ENCODE assay signal across 1 cellular context in the genomic region with DNA sequence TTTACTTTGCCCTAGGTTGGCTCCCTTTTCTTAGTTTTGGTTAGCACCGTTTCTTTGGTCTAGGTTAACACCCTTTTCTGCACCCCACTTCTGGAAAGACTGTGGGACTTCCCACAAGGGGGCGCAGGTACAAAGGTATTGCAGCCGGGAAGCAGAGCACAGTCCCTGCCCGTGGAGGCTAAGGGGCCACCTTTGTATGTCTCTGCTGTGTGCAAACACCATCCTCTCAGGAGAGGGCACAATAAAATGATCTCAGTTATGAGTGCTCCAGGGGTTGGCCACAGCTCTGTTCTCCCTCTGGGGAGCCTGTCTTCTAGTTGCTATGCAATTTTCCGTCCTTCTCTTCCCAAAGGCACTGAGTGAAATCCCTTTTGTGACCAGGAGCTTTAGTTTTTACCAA.
TF ChIP-seq lines count a peak whose summit lies in the region.

No MANE protein-coding gene starts in this region.

TF ChIP-seq in HepG2, 621 proteins besides CTCF, POLR2A, EP300 and RAD21 (continued from another document):
- TF ChIP-seq SMC3 (IDR thresholded peaks at IDR 0.05; ENCODE audit: low read length) (peak; percentile 97), SP5 (CRISPR knock-in tag; IDR thresholded peaks at IDR 0.05; ENCODE audit: borderline replicate concordance, low read depth) (no peak), HNRNPH1 (optimal IDR thresholded peaks at IDR 0.05; ENCODE audit: low read depth, low read length) (peak; percentile 67), MAFF (IDR thresholded peaks at IDR 0.05; ENCODE audit: low read depth, low read length) (no peak), GZF1 (CRISPR knock-in tag; IDR thresholded peaks at IDR 0.05) (no peak), ZBTB2 (CRISPR knock-in tag; IDR thresholded peaks at IDR 0.05; ENCODE audit: low read depth) (no peak), SIX4 (CRISPR knock-in tag; IDR thresholded peaks at IDR 0.05) (no peak), ZNF614 (CRISPR knock-in tag; IDR thresholded peaks at IDR 0.05; ENCODE audit: borderline replicate concordance) (0 out of 2 replicates have a peak, but pooled peaks have one; percentile 20), ZNF331 (CRISPR knock-in tag; IDR thresholded peaks at IDR 0.05) (peak; percentile 75), FOXK1 (CRISPR knock-in tag; IDR thresholded peaks at IDR 0.05; ENCODE audit: borderline replicate concordance, low read depth) (0 out of 2 replicates have a peak, but pooled peaks have one; percentile 16), KDM5B (CRISPR knock-in tag; IDR thresholded peaks at IDR 0.05; ENCODE audit: borderline replicate concordance) (peak; percentile 45; the same call in 1 of the 2 replicates), ZNF597 (CRISPR knock-in tag; IDR thresholded peaks at IDR 0.05) (no peak), TBX2 (CRISPR knock-in tag; IDR thresholded peaks at IDR 0.05; ENCODE audit: borderline replicate concordance) (peak; percentile 14; the same call in 1 of the 2 replicates), ZNF232 (CRISPR knock-in tag; IDR thresholded peaks at IDR 0.05; ENCODE audit: borderline replicate concordance) (0 out of 2 replicates have a peak, but pooled peaks have one; percentile 40), STAG1 (CRISPR knock-in tag; IDR thresholded peaks at IDR 0.05) (peak; percentile 90), FOXA3 (CRISPR knock-in tag; IDR thresholded peaks at IDR 0.05) (0 out of 2 replicates have a peak, but pooled peaks have one; percentile 36), ZNF260 (CRISPR knock-in tag; IDR thresholded peaks at IDR 0.05; ENCODE audit: borderline replicate concordance, low read depth) (no peak), ARID3A (IDR thresholded peaks at IDR 0.05; ENCODE audit: low read depth, low read length) (0 out of 2 replicates have a peak, but pooled peaks have one; percentile 40), TSC22D2 (CRISPR knock-in tag; IDR thresholded peaks at IDR 0.05; ENCODE audit: borderline replicate concordance) (no peak), KAT8 (CRISPR knock-in tag; IDR thresholded peaks at IDR 0.05) (0 out of 2 replicates have a peak, but pooled peaks have one; percentile 29), ZNF75D (CRISPR knock-in tag; IDR thresholded peaks at IDR 0.05; ENCODE audit: borderline replicate concordance) (no peak), ZNF263 (CRISPR knock-in tag; IDR thresholded peaks at IDR 0.05) (peak; percentile 87), HOXA9 (CRISPR knock-in tag; IDR thresholded peaks at IDR 0.05; ENCODE audit: borderline replicate concordance) (no peak), CENPT (CRISPR knock-in tag; IDR thresholded peaks at IDR 0.05; ENCODE audit: low read depth) (no peak), SP4 (CRISPR knock-in tag; IDR thresholded peaks at IDR 0.05) (0 out of 2 replicates have a peak, but pooled peaks have one; percentile 50), CEBPB (IDR thresholded peaks at IDR 0.05; ENCODE audit: borderline replicate concordance, low read depth, low read length) (peak; percentile 17; the same call in 1 of the 2 replicates), ERF (CRISPR knock-in tag; IDR thresholded peaks at IDR 0.05) (0 out of 2 replicates have a peak, but pooled peaks have one; percentile 24), ZNF496 (CRISPR knock-in tag; IDR thresholded peaks at IDR 0.05; ENCODE audit: insufficient replicate concordance) (no peak), MED1 (CRISPR knock-in tag; IDR thresholded peaks at IDR 0.05) (peak; percentile 20; the same call in 1 of the 2 replicates), ZNF501 (CRISPR knock-in tag; IDR thresholded peaks at IDR 0.05) (0 out of 2 replicates have a peak, but pooled peaks have one; percentile 30), ELF3 (CRISPR knock-in tag; IDR thresholded peaks at IDR 0.05) (peak; percentile 67), ZSCAN5A (CRISPR knock-in tag; IDR thresholded peaks at IDR 0.05; ENCODE audit: borderline replicate concordance) (0 out of 2 replicates have a peak, but pooled peaks have one; percentile 12), FOXC1 (CRISPR knock-in tag; IDR thresholded peaks at IDR 0.05; ENCODE audit: borderline replicate concordance) (0 out of 2 replicates have a peak, but pooled peaks have one; percentile 32), TEAD2 (CRISPR knock-in tag; IDR thresholded peaks at IDR 0.05) (no peak), FOSL2 (CRISPR knock-in tag; IDR thresholded peaks at IDR 0.05) (peak; percentile 32; the same call in 1 of the 2 replicates), XRCC5 (optimal IDR thresholded peaks at IDR 0.05; ENCODE audit: low read length) (peak; percentile 99), HOXA3 (CRISPR knock-in tag; IDR thresholded peaks at IDR 0.05) (peak; percentile 7; the same call in 1 of the 2 replicates), KLF16 (CRISPR knock-in tag; IDR thresholded peaks at IDR 0.05) (peak in 1 of 2 experiments; percentile 25; a peak in 1 of 4 replicates), FOXJ3 (CRISPR knock-in tag; IDR thresholded peaks at IDR 0.05; ENCODE audit: borderline replicate concordance) (0 out of 2 replicates have a peak, but pooled peaks have one; percentile 21), ZNF83 (CRISPR knock-in tag; IDR thresholded peaks at IDR 0.05; ENCODE audit: borderline replicate concordance) (no peak; the same call in 1 of the 2 replicates), MAZ (IDR thresholded peaks at IDR 0.05; ENCODE audit: borderline replicate concordance, low read depth, low read length) (no peak), MAZ (CRISPR knock-in tag; IDR thresholded peaks at IDR 0.05; ENCODE audit: low read depth) (peak; percentile 31; the same call in 1 of the 2 replicates), ZNF546 (CRISPR knock-in tag; conservative IDR thresholded peaks at IDR 0.05) (peak; percentile 40; the same call in 1 of the 2 replicates), ZFP91 (CRISPR knock-in tag; IDR thresholded peaks at IDR 0.05; ENCODE audit: borderline replicate concordance) (0 out of 2 replicates have a peak, but pooled peaks have one; percentile 17), TBX3 (IDR thresholded peaks at IDR 0.05; ENCODE audit: borderline replicate concordance) (0 out of 2 replicates have a peak, but pooled peaks have one; percentile 3), KDM2A (CRISPR knock-in tag; IDR thresholded peaks at IDR 0.05; ENCODE audit: borderline replicate concordance, low read depth) (peak; percentile 52; the same call in 1 of the 2 replicates)
- TF ChIP-seq, protein P1, sequence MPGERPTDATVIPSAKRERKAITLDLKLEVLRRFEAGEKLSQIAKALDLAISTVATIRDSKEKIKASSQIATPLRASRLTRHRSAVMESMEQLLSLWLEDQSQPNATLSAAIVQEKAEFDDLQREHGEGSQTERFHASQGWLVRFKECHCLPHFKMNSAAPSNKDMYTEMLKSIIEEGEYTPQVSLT (CRISPR knock-in tag; IDR thresholded peaks at IDR 0.05; ENCODE audit: borderline replicate concordance, low read depth) = no peak
- TF ChIP-seq, protein P2, sequence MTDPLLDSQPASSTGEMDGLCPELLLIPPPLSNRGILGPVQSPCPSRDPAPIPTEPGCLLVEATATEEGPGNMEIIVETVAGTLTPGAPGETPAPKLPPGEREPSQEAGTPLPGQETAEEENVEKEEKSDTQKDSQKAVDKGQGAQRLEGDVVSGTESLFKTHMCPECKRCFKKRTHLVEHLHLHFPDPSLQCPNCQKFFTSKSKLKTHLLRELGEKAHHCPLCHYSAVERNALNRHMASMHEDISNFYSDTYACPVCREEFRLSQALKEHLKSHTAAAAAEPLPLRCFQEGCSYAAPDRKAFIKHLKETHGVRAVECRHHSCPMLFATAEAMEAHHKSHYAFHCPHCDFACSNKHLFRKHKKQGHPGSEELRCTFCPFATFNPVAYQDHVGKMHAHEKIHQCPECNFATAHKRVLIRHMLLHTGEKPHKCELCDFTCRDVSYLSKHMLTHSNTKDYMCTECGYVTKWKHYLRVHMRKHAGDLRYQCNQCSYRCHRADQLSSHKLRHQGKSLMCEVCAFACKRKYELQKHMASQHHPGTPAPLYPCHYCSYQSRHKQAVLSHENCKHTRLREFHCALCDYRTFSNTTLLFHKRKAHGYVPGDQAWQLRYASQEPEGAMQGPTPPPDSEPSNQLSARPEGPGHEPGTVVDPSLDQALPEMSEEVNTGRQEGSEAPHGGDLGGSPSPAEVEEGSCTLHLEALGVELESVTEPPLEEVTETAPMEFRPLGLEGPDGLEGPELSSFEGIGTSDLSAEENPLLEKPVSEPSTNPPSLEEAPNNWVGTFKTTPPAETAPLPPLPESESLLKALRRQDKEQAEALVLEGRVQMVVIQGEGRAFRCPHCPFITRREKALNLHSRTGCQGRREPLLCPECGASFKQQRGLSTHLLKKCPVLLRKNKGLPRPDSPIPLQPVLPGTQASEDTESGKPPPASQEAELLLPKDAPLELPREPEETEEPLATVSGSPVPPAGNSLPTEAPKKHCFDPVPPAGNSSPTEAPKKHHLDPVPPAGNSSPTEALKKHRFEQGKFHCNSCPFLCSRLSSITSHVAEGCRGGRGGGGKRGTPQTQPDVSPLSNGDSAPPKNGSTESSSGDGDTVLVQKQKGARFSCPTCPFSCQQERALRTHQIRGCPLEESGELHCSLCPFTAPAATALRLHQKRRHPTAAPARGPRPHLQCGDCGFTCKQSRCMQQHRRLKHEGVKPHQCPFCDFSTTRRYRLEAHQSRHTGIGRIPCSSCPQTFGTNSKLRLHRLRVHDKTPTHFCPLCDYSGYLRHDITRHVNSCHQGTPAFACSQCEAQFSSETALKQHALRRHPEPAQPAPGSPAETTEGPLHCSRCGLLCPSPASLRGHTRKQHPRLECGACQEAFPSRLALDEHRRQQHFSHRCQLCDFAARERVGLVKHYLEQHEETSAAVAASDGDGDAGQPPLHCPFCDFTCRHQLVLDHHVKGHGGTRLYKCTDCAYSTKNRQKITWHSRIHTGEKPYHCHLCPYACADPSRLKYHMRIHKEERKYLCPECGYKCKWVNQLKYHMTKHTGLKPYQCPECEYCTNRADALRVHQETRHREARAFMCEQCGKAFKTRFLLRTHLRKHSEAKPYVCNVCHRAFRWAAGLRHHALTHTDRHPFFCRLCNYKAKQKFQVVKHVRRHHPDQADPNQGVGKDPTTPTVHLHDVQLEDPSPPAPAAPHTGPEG (CRISPR knock-in tag; IDR thresholded peaks at IDR 0.05) = 0 out of 2 replicates have a peak, but pooled peaks have one; percentile 40
